ENCODE assay signal across 12 cellular contexts in the genomic region with DNA sequence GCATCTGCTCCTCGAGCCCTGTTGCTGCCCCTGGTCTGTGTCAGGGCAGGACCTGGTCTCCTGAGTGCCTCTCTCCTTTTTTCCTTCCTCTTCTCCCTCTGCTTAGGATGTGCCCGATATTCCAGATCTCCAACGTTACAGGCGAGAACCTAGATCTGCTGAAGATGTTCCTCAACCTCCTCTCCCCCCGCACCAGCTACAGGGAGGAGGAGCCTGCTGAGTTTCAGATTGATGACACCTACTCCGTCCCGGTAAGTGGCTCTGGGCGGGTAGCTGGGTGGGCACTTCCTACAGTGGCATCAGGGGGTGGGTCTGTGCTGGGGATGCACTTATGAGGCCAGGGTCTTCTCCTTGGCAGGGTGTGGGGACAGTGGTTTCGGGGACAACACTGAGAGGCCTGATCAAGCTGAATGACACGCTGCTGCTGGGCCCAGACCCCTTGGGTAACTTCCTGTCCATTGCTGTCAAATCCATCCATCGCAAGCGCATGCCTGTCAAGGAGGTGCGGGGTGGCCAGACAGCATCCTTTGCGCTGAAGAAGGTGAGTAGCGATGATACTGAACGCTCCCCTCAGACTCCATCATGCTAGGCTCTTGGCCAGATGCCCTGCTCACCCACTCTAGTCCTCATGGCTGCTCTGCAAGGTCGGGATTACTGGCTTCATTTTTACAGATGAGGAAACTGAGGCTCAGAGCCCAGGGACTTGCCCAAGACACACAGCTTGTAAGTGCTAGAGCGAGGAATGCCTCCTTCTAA.
"Had no signal": no experiment of that assay in that cellular context is flagged by ENCODE, and none has a peak within 500 bp of the region (broad histone marks: within the 10 kb centered on the region; RNA-seq: fewer than 3 reads in every experiment).

No MANE protein-coding gene starts in this region.

- H3K27ac Mint-ChIP-seq: nephron progenitor cell had no signal

- H3K9me3 ChIP-seq: adrenal gland, esophagus muscularis mucosa had no signal

- H3K4me1 Mint-ChIP-seq: brain, nephron progenitor cell had no signal

- ATAC-seq: left lobe of liver; stimulated activated naive CD8-positive, alpha-beta T cell treated with anti-CD3 and anti-CD28 coated beads, Interleukin-15, amount 100 ng/mL, for 72 hours; T-cell had no signal

- H3K4me3 Mint-ChIP-seq: activated CD4-positive, alpha-beta T cell treated with anti-CD3 and anti-CD28 coated beads, Interleukin-2, amount 10 ng/mL, durations not matched to agents 24 days and 14 days; brain; nephron progenitor cell; stimulated activated naive CD8-positive, alpha-beta T cell treated with anti-CD3 and anti-CD28 coated beads, Interleukin-15, amount 100 ng/mL, for 72 hours; T-cell had no signal

- H3K27me3 ChIP-seq: adrenal gland, esophagus muscularis mucosa had no signal

- H3K9me3 Mint-ChIP-seq: activated CD4-positive, alpha-beta T cell treated with anti-CD3 and anti-CD28 coated beads, Interleukin-2, amount 10 ng/mL, durations not matched to agents 24 days and 14 days; brain; nephron progenitor cell; stimulated activated naive CD8-positive, alpha-beta T cell treated with anti-CD3 and anti-CD28 coated beads, Interleukin-15, amount 100 ng/mL, for 72 hours; T-cell had no signal

- H3K4me3 ChIP-seq: adrenal gland, esophagus muscularis mucosa had no signal

- H3K27me3 Mint-ChIP-seq: activated CD4-positive, alpha-beta T cell treated with anti-CD3 and anti-CD28 coated beads, Interleukin-2, amount 10 ng/mL, durations not matched to agents 24 days and 14 days; brain; stimulated activated naive CD8-positive, alpha-beta T cell treated with anti-CD3 and anti-CD28 coated beads, Interleukin-15, amount 100 ng/mL, for 72 hours; T-cell had no signal

- DNase-seq: activated CD4-positive, alpha-beta T cell treated with anti-CD3 and anti-CD28 coated beads, Interleukin-2, amount 10 ng/mL, durations not matched to agents 24 days and 14 days; activated effector memory CD4-positive, alpha-beta T cell treated with Interleukin-2 at 50 U/mL for 16 hours; nephron progenitor cell; stimulated activated CD4-positive, alpha-beta T cell treated with anti-CD3 and anti-CD28 coated beads, Interleukin-4, amount 100 ng/mL, for 1 hour; stimulated activated CD8-positive, alpha-beta memory T cell treated with anti-CD3 and anti-CD28 coated beads, Interleukin-4, amount 100 ng/mL, for 48 hours; stimulated activated naive CD8-positive, alpha-beta T cell treated with anti-CD3 and anti-CD28 coated beads, Interleukin-15, amount 100 ng/mL, for 72 hours; T-cell; WERI-Rb-1 had no signal

- H3K27ac ChIP-seq: adrenal gland, esophagus muscularis mucosa, WERI-Rb-1 had no signal
